31 cellular contexts compared by ENCODE assay signal in the genomic region with DNA sequence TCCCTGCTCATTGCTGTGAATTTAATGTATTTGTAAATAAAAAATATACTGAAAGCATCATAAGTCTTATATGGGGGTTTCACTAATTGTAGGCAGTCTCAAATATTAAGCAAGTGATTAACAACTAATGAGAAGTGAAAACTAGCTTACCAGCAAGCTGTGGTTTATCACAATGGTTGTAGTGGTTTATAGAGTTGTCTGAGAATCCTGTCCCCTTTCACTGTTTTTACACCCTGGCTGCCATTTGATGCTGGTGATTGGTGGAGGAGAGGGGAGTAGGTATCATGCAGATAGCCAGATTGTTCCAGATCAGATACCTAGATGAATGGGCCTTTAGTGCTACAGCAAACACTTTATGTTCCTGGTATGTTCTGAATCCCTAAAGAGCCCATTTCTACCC. TPM values are rescaled to one million over a fixed set of nuclear protein-coding genes. Genes with fewer than 3 reads are reported as not detected.
DNase-seq lines count a peak whose midpoint lies in the region; ATAC-seq, FAIRE-seq and TF ChIP-seq lines count a peak whose summit lies in the region.
"Had no signal": no experiment of that assay in that cellular context is flagged by ENCODE, and none has a peak within 500 bp of the region (broad histone marks: within the 10 kb centered on the region; RNA-seq: fewer than 3 reads in every experiment).

No MANE protein-coding gene starts in this region.

- peak overlapping the region; percentile 28 for H3K27ac Mint-ChIP-seq in activated CD8-positive, alpha-beta T cell treated with anti-CD3 and anti-CD28 coated beads for 36 hours
- no peak overlapping the region for H3K27ac Mint-ChIP-seq in activated CD8-positive, alpha-beta T cell treated with anti-CD3 and anti-CD28 coated beads, Interleukin-2, amount 10 ng/mL, durations not matched to agents 7 days and 5 days
- H3K27ac Mint-ChIP-seq: activated B cell treated with CpG ODN at 0.5 μM for 24 hours; activated CD4-positive, alpha-beta T cell treated with anti-CD3 and anti-CD28 coated beads, Interleukin-2, amount 10 ng/mL, durations not matched to agents 7 days and 5 days; activated naive CD8-positive, alpha-beta T cell treated with anti-CD3 and anti-CD28 coated beads, Interleukin-2, amount 50 U/mL, for 24 hours; activated T-cell treated with anti-CD3 and anti-CD28 coated beads, Interleukin-2, amount 50 U/mL, for 24 hours; endodermal cell; nephron progenitor cell had no signal

- no peak for TF ChIP-seq CTCF in activated CD8-positive, alpha-beta T cell treated with anti-CD3 and anti-CD28 coated beads for 36 hours (IDR thresholded peaks at IDR 0.05)

- CTCF ChIA-PET in activated CD8-positive, alpha-beta T cell treated with anti-CD3 and anti-CD28 coated beads for 36 hours (lab: Charles Lee) = interaction anchor here (1.0 to 2.7 kb wide), 10 partner anchors 10 to 450 kb away, joined by 3 to 11 read pairs (median 4); no protein-coding TSS in a partner anchor
- CTCF ChIA-PET in activated CD8-positive, alpha-beta T cell treated with anti-CD3 and anti-CD28 coated beads, Interleukin-2, amount 10 ng/mL, durations not matched to agents 7 days and 5 days (lab: Charles Lee) = interaction anchor here (1.1 to 4.8 kb wide), 8 partner anchors 9 to 449 kb away, joined by 3 to 35 read pairs (median 5); no protein-coding TSS in a partner anchor

- H3K36me3 Mint-ChIP-seq in activated CD8-positive, alpha-beta T cell treated with anti-CD3 and anti-CD28 coated beads for 36 hours (ENCODE audit: low read depth) = peaks cover 7% of the 10 kb centered on the region
- H3K36me3 Mint-ChIP-seq in activated CD8-positive, alpha-beta T cell treated with anti-CD3 and anti-CD28 coated beads, Interleukin-2, amount 10 ng/mL, durations not matched to agents 7 days and 5 days (ENCODE audit: low read depth) = peaks cover 5% of the 10 kb centered on the region

- intact Hi-C loops in activated CD8-positive, alpha-beta T cell treated with anti-CD3 and anti-CD28 coated beads for 36 hours (cut with micrococcal nuclease) = loop anchor here (5.0 to 10.0 kb wide), 2 partner anchors 451 to 813 kb away; no protein-coding TSS in a partner anchor

- POLR2A ChIA-PET in activated CD8-positive, alpha-beta T cell treated with anti-CD3 and anti-CD28 coated beads for 36 hours (lab: Charles Lee) = no interaction called here
- POLR2A ChIA-PET in activated CD8-positive, alpha-beta T cell treated with anti-CD3 and anti-CD28 coated beads, Interleukin-2, amount 10 ng/mL, durations not matched to agents 7 days and 5 days (lab: Charles Lee) = no interaction called here

- H3K4me3 Mint-ChIP-seq in activated CD8-positive, alpha-beta T cell treated with anti-CD3 and anti-CD28 coated beads for 36 hours = no peak overlapping the region
- H3K4me3 Mint-ChIP-seq in activated CD8-positive, alpha-beta T cell treated with anti-CD3 and anti-CD28 coated beads, Interleukin-2, amount 10 ng/mL, durations not matched to agents 7 days and 5 days = no peak overlapping the region
- H3K4me3 Mint-ChIP-seq: activated B cell treated with CpG ODN at 0.5 μM for 24 hours; activated CD4-positive, alpha-beta T cell treated with anti-CD3 and anti-CD28 coated beads, Interleukin-2, amount 10 ng/mL, durations not matched to agents 7 days and 5 days; activated naive CD8-positive, alpha-beta T cell treated with anti-CD3 and anti-CD28 coated beads, Interleukin-2, amount 50 U/mL, for 24 hours; activated T-cell treated with anti-CD3 and anti-CD28 coated beads, Interleukin-2, amount 50 U/mL, for 24 hours; endodermal cell; memory B cell; nephron progenitor cell; stimulated activated memory B cell treated with anti-CD40 and anti-IgM and Interleukin-4, amounts not matched to agents 10 μg/mL and 1 μg/mL and 100 μg/mL, for 72 hours had no signal

- no peak for ATAC-seq in activated CD8-positive, alpha-beta T cell treated with anti-CD3 and anti-CD28 coated beads for 36 hours
- ATAC-seq in activated CD8-positive, alpha-beta T cell treated with anti-CD3 and anti-CD28 coated beads, Interleukin-2, amount 10 ng/mL, durations not matched to agents 7 days and 5 days = no peak
- peak; percentile 33 for ATAC-seq in GM19395 (IDR thresholded peaks at IDR 0.05; ENCODE audit: unreplicated experiment)
- ATAC-seq in HG03159 (IDR thresholded peaks at IDR 0.05; ENCODE audit: unreplicated experiment) = peak; percentile 34
- ATAC-seq in HG02938 (IDR thresholded peaks at IDR 0.05; ENCODE audit: unreplicated experiment) = no peak
- ATAC-seq: activated naive CD8-positive, alpha-beta T cell treated with anti-CD3 and anti-CD28 coated beads, Interleukin-2, amount 50 U/mL, for 24 hours; esophagus mucosa; HCT116; left lobe of liver; stimulated activated memory B cell treated with anti-CD40 and anti-IgM and Interleukin-4, amounts not matched to agents 10 μg/mL and 1 μg/mL and 100 μg/mL, for 72 hours had no signal

- no peaks in the 10 kb centered on the region for H3K27me3 Mint-ChIP-seq in activated CD8-positive, alpha-beta T cell treated with anti-CD3 and anti-CD28 coated beads for 36 hours
- no peaks in the 10 kb centered on the region for H3K27me3 Mint-ChIP-seq in activated CD8-positive, alpha-beta T cell treated with anti-CD3 and anti-CD28 coated beads, Interleukin-2, amount 10 ng/mL, durations not matched to agents 7 days and 5 days (ENCODE audit: low read depth)
- H3K27me3 Mint-ChIP-seq: activated B cell treated with CpG ODN at 0.5 μM for 24 hours; activated CD4-positive, alpha-beta T cell treated with anti-CD3 and anti-CD28 coated beads, Interleukin-2, amount 10 ng/mL, durations not matched to agents 7 days and 5 days; activated naive CD8-positive, alpha-beta T cell treated with anti-CD3 and anti-CD28 coated beads, Interleukin-2, amount 50 U/mL, for 24 hours; activated T-cell treated with anti-CD3 and anti-CD28 coated beads, Interleukin-2, amount 50 U/mL, for 24 hours; memory B cell; stimulated activated memory B cell treated with anti-CD40 and anti-IgM and Interleukin-4, amounts not matched to agents 10 μg/mL and 1 μg/mL and 100 μg/mL, for 72 hours had no signal

- peaks cover 45% of the 10 kb centered on the region for H3K4me1 Mint-ChIP-seq in activated CD8-positive, alpha-beta T cell treated with anti-CD3 and anti-CD28 coated beads for 36 hours (ENCODE audit: low read depth)
- peaks cover 30% of the 10 kb centered on the region for H3K4me1 Mint-ChIP-seq in activated CD8-positive, alpha-beta T cell treated with anti-CD3 and anti-CD28 coated beads, Interleukin-2, amount 10 ng/mL, durations not matched to agents 7 days and 5 days (ENCODE audit: low read depth)

- no peak for DNase-seq in activated CD8-positive, alpha-beta T cell treated with anti-CD3 and anti-CD28 coated beads for 36 hours
- no peak for DNase-seq in activated CD8-positive, alpha-beta T cell treated with anti-CD3 and anti-CD28 coated beads, Interleukin-2, amount 10 ng/mL, durations not matched to agents 7 days and 5 days
- no peak for DNase-seq in stimulated activated naive CD4-positive, alpha-beta T cell (lab: John Stamatoyannopoulos, UW)
- no peak for DNase-seq in NCI-H2196 treated with DMSO at 0.1 percent for 48 hours (lab: John Stamatoyannopoulos, UW; ENCODE audit: unreplicated experiment)
- DNase-seq: activated B cell treated with CpG ODN at 0.5 μM for 24 hours; activated CD4-positive, alpha-beta T cell treated with anti-CD3 and anti-CD28 coated beads, Interleukin-2, amount 10 ng/mL, durations not matched to agents 7 days and 5 days; activated gamma-delta T cell; activated naive CD8-positive, alpha-beta T cell treated with anti-CD3 and anti-CD28 coated beads, Interleukin-2, amount 50 U/mL, for 24 hours; activated T-cell treated with anti-CD3 and anti-CD28 coated beads, Interleukin-2, amount 50 U/mL, for 24 hours; central memory CD4-positive, alpha-beta T cell; endodermal cell; glutamatergic neuron; KG1; NCI-H1105; NCI-H187; NCI-H524; nephron progenitor cell; OCI-M1; T-helper 1 cell; upper lobe of left lung had no signal

- H3K9me3 Mint-ChIP-seq in activated CD8-positive, alpha-beta T cell treated with anti-CD3 and anti-CD28 coated beads for 36 hours = no peaks in the 10 kb centered on the region
- no peaks in the 10 kb centered on the region for H3K9me3 Mint-ChIP-seq in activated CD8-positive, alpha-beta T cell treated with anti-CD3 and anti-CD28 coated beads, Interleukin-2, amount 10 ng/mL, durations not matched to agents 7 days and 5 days (ENCODE audit: insufficient read depth)
- H3K9me3 Mint-ChIP-seq: activated B cell treated with CpG ODN at 0.5 μM for 24 hours; activated CD4-positive, alpha-beta T cell treated with anti-CD3 and anti-CD28 coated beads, Interleukin-2, amount 10 ng/mL, durations not matched to agents 7 days and 5 days; activated naive CD8-positive, alpha-beta T cell treated with anti-CD3 and anti-CD28 coated beads, Interleukin-2, amount 50 U/mL, for 24 hours; activated T-cell treated with anti-CD3 and anti-CD28 coated beads, Interleukin-2, amount 50 U/mL, for 24 hours; memory B cell; nephron progenitor cell; stimulated activated memory B cell treated with anti-CD40 and anti-IgM and Interleukin-4, amounts not matched to agents 10 μg/mL and 1 μg/mL and 100 μg/mL, for 72 hours had no signal

- peak; percentile 5 for FAIRE-seq in islet of Langerhans (lab: Jason Lieb, UNC)
- FAIRE-seq: D721Med, GM12891 had no signal

RNA-seq across cellular contexts. Expression of a gene that starts 6.0 kb away (rescaled TPM):
- 1 to 10 TPM; 6.9 TPM for total RNA-seq in activated CD8-positive, alpha-beta T cell treated with anti-CD3 and anti-CD28 coated beads for 36 hours
- 1 to 10 TPM; 7.4 to 7.8 TPM for total RNA-seq in activated CD8-positive, alpha-beta T cell treated with anti-CD3 and anti-CD28 coated beads, Interleukin-2, amount 10 ng/mL, durations not matched to agents 7 days and 5 days

RNA-seq across cellular contexts. Expression of a gene that starts 7.1 kb away (rescaled TPM):
- total RNA-seq in activated CD8-positive, alpha-beta T cell treated with anti-CD3 and anti-CD28 coated beads for 36 hours = 1 to 10 TPM; 6.5 to 7.3 TPM
- total RNA-seq in activated CD8-positive, alpha-beta T cell treated with anti-CD3 and anti-CD28 coated beads, Interleukin-2, amount 10 ng/mL, durations not matched to agents 7 days and 5 days = 1 to 10 TPM; 8.8 to 8.9 TPM

Comparison
In these comparisons a context has a peak if more than half of its experiments do, and no peak if none do; other contexts are left out.
1. ATAC-seq: peak in GM19395 (single experiment) and HG03159 (single experiment); none in activated CD8-positive, alpha-beta T cell treated with anti-CD3 and anti-CD28 coated beads for 36 hours (single experiment), activated CD8-positive, alpha-beta T cell treated with anti-CD3 and anti-CD28 coated beads, Interleukin-2, amount 10 ng/mL, durations not matched to agents 7 days and 5 days (single experiment) and HG02938 (single experiment).